Comparison of ENCODE assay signal across 27 cellular contexts in genomic region chr5:76634661-76635060, GRCh38. TPM values are rescaled to one million over a fixed set of nuclear protein-coding genes. Genes with fewer than 3 reads are reported as not detected.
"Had no signal": no experiment of that assay in that cellular context is flagged by ENCODE, and none has a peak within 500 bp of the region (broad histone marks: within the 10 kb centered on the region; RNA-seq: fewer than 3 reads in every experiment).

No MANE protein-coding gene starts in this region.

- H3K27ac ChIP-seq: SJSA1 had no signal

- H3K4me3 ChIP-seq: SJSA1 had no signal

- H3K27ac Mint-ChIP-seq: activated CD8-positive, alpha-beta memory T cell treated with anti-CD3 and anti-CD28 coated beads, Interleukin-2, amount 10 ng/mL, durations not matched to agents 7 days and 5 days; T-helper 1 cell treated with Interleukin-12 subunit alpha and Interleukin-12 subunit beta and Interleukin-4 antibody, amounts not matched to agents 30 μg/mL and 1 μg/mL, for 36 hours; WTC11 had no signal

- H3K27me3 ChIP-seq: SJSA1 had no signal

- H3K9me3 Mint-ChIP-seq: activated naive CD4-positive, alpha-beta T cell treated with anti-CD3 and anti-CD28 coated beads, Interleukin-2, amount 50 U/mL, for 24 hours; T-helper 1 cell treated with Interleukin-12 subunit alpha and Interleukin-12 subunit beta and Interleukin-4 antibody, amounts not matched to agents 30 μg/mL and 1 μg/mL, for 36 hours; WTC11 had no signal

- H3K9me3 ChIP-seq: SJSA1 had no signal

- ATAC-seq: activated CD8-positive, alpha-beta memory T cell treated with anti-CD3 and anti-CD28 coated beads, Interleukin-2, amount 10 ng/mL, durations not matched to agents 7 days and 5 days; Panc1; SK-N-SH treated with all-trans-retinoic acid at 6 μM for 48 hours; WTC11 had no signal

- H3K36me3 ChIP-seq: SJSA1 had no signal

- H3K27me3 Mint-ChIP-seq: activated CD8-positive, alpha-beta memory T cell treated with anti-CD3 and anti-CD28 coated beads, Interleukin-2, amount 10 ng/mL, durations not matched to agents 7 days and 5 days; activated naive CD4-positive, alpha-beta T cell treated with anti-CD3 and anti-CD28 coated beads, Interleukin-2, amount 50 U/mL, for 24 hours had no signal

- H3K4me3 Mint-ChIP-seq: activated CD8-positive, alpha-beta memory T cell treated with anti-CD3 and anti-CD28 coated beads, Interleukin-2, amount 10 ng/mL, durations not matched to agents 7 days and 5 days; activated naive CD4-positive, alpha-beta T cell treated with anti-CD3 and anti-CD28 coated beads, Interleukin-2, amount 50 U/mL, for 24 hours; T-helper 1 cell treated with Interleukin-12 subunit alpha and Interleukin-12 subunit beta and Interleukin-4 antibody, amounts not matched to agents 30 μg/mL and 1 μg/mL, for 36 hours; WTC11 had no signal

- DNase-seq: activated CD4-positive, alpha-beta T cell treated with anti-CD3 and anti-CD28 coated beads for 48 hours; activated CD4-positive, alpha-beta T cell treated with anti-CD3 and anti-CD28 coated beads, Interleukin-2, amount 50 U/mL, for 4 hours; activated CD4-positive, CD25-positive, alpha-beta regulatory T cell treated with anti-CD3 and anti-CD28 coated beads, Interleukin-2, amount 50 U/mL, for 72 hours; activated CD8-positive, alpha-beta memory T cell treated with anti-CD3 and anti-CD28 coated beads, Interleukin-2, amount 10 ng/mL, durations not matched to agents 7 days and 5 days; activated effector memory CD4-positive, alpha-beta T cell treated with Interleukin-2 at 50 U/mL for 16 hours; activated naive CD4-positive, alpha-beta T cell; anterior cingulate cortex; MM.1S; NCI-H1105; NCI-H1436; NCI-H1694 treated with DMSO at 0.1 percent for 48 hours; NCI-H2029 treated with DMSO at 0.1 percent for 48 hours; NCI-H345; NCI-H510A; NCI-H526 treated with DMSO at 0.1 percent for 48 hours; NCI-H82; Right ventricle myocardium superior; RPMI8226; SW 1271; T-helper 9 cell had no signal

RNA-seq across cellular contexts. Expression of gene F2RL2, which starts 11.5 kb away (rescaled TPM):
- total RNA-seq: OCI-LY7, WTC11 had no signal
